ENCODE assay signal across 2 cellular contexts in genomic region chr16:83231771-83232170, GRCh38.
TF ChIP-seq lines count a peak whose summit lies in the region.

No MANE protein-coding gene starts in this region.

TF ChIP-seq in IMR-90, 13 proteins besides CTCF, POLR2A, EP300 and RAD21 (continued from another document):
- no peak for TF ChIP-seq CEBPB (IDR thresholded peaks at IDR 0.05; ENCODE audit: low read depth, low read length)
- TF ChIP-seq ELK1 (IDR thresholded peaks at IDR 0.05; ENCODE audit: borderline replicate concordance, low read depth, low read length) = no peak

TF ChIP-seq in GM12891, 5 proteins besides CTCF, POLR2A, EP300 and RAD21 (continued from another document):
- TF ChIP-seq POU2F2 (IDR thresholded peaks at IDR 0.05; ENCODE audit: low read depth, low read length) = no peak
